ENCODE assay signal across 26 cellular contexts in the genomic region with DNA sequence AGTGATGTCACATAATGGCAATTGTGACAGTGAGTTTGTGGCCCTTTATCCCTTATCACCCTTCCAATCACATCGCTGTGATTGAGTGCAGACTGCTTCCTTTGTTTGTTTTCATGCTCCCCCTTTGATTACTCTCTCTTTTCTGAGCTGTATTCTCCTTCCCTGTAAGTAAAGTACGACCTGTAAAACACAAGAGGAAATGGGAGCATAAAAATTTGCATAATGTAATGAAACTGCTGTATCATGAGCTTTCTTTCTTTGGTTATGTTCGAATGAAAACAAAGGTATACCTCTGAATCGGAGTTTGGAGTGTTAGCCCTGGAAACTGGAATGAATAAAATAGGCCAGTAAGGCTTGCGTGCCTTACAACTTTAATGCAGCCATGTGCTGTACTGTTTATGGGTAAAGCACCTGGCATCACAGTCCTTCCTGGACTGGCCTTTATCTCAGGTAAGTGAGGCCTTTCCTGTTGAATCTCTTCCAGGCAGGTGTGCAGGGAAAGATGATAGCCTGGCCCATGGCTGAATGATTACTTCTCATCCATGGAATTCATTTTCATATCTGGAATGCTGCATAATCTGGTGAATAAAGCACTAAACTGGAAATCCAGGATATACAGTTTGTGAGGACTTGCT. TPM values are rescaled to one million over a fixed set of nuclear protein-coding genes. Genes with fewer than 3 reads are reported as not detected.
DNase-seq lines count a peak whose midpoint lies in the region; ATAC-seq, FAIRE-seq and TF ChIP-seq lines count a peak whose summit lies in the region.
"Had no signal": no experiment of that assay in that cellular context is flagged by ENCODE, and none has a peak within 500 bp of the region (broad histone marks: within the 10 kb centered on the region; RNA-seq: fewer than 3 reads in every experiment).

No MANE protein-coding gene starts in this region.

- H3K4me3 ChIP-seq in GM12878: no peak overlapping the region
- H3K4me3 ChIP-seq: A549, BLaER1, body of pancreas, esophagus muscularis mucosa, gastroesophageal sphincter, K562 had no signal

- H3K4me1 Mint-ChIP-seq in T-helper 2 cell treated with Interferon-gamma antibody and Interleukin-4, amounts not matched to agents 5 μg/mL and 100 μg/mL, for 36 hours (ENCODE audit: low read depth): peaks cover 6% of the 10 kb centered on the region
- H3K4me1 Mint-ChIP-seq in type B pancreatic cell (ENCODE audit: unreplicated experiment): peaks cover 9% of the 10 kb centered on the region
- H3K4me1 Mint-ChIP-seq: activated naive CD8-positive, alpha-beta T cell treated with anti-CD3 and anti-CD28 coated beads, Interleukin-2, amount 10 ng/mL, durations not matched to agents 7 days and 5 days had no signal

- H3K9me3 ChIP-seq in GM12878 (replicated peaks; ENCODE audit: control insufficient read depth, insufficient read depth, low read length): no peaks in the 10 kb centered on the region; the same call in 2 of the 3 replicates
- H3K9me3 ChIP-seq: A549, body of pancreas had no signal

- H3K9me3 Mint-ChIP-seq in T-helper 2 cell treated with Interferon-gamma antibody and Interleukin-4, amounts not matched to agents 5 μg/mL and 100 μg/mL, for 36 hours: peaks cover 7% of the 10 kb centered on the region
- H3K9me3 Mint-ChIP-seq in type B pancreatic cell: peaks cover 15% of the 10 kb centered on the region

- H3K36me3 Mint-ChIP-seq in T-helper 2 cell treated with Interferon-gamma antibody and Interleukin-4, amounts not matched to agents 5 μg/mL and 100 μg/mL, for 36 hours (ENCODE audit: low read depth): no peaks in the 10 kb centered on the region
- H3K36me3 Mint-ChIP-seq in type B pancreatic cell: no peaks in the 10 kb centered on the region

- no peaks in the 10 kb centered on the region for H3K27me3 ChIP-seq in GM12878 (replicated peaks in 1 of 2; ENCODE audit: control insufficient read depth in 2 of 2, insufficient read depth in 2 of 2, low read length in 1 of 2)
- H3K27me3 ChIP-seq: BLaER1, body of pancreas, esophagus muscularis mucosa, gastroesophageal sphincter had no signal

- TF ChIP-seq EP300 in GM12878 (IDR thresholded peaks at IDR 0.05; ENCODE audit: borderline replicate concordance in 1 of 2, control insufficient read depth in 1 of 2, low read depth in 2 of 2, low read length in 2 of 2): no peak

- DNase-seq in DMS153 (lab: John Stamatoyannopoulos, UW) (peak; percentile 89), NCI-H146 (lab: John Stamatoyannopoulos, UW) (peak; percentile 65), NCI-H345 treated with DMSO at 0.1 percent for 48 hours (lab: John Stamatoyannopoulos, UW; ENCODE audit: unreplicated experiment) (peak; percentile 58), GM12878 (ENCODE audit: low read depth, low spot score) (no peak), KG1 (lab: John Stamatoyannopoulos, UW) (no peak), NCI-H1436 (lab: John Stamatoyannopoulos, UW) (no peak), type B pancreatic cell (ENCODE audit: extremely low spot score, unreplicated experiment) (no peak)
- DNase-seq in T-helper 2 cell treated with Interferon-gamma antibody and Interleukin-4, amounts not matched to agents 5 μg/mL and 100 μg/mL, for 36 hours (ENCODE audit: low spot score): no peak
- DNase-seq: activated CD4-positive, alpha-beta T cell treated with anti-CD3 and anti-CD28 coated beads for 48 hours; activated naive CD8-positive, alpha-beta T cell treated with anti-CD3 and anti-CD28 coated beads, Interleukin-2, amount 10 ng/mL, durations not matched to agents 7 days and 5 days; body of pancreas; Calu3; effector memory CD8-positive, alpha-beta T cell; kidney glomerular epithelial cell; mesenchymal stem cell; MV-4-11; naive thymus-derived CD4-positive, alpha-beta T cell; NCI-H446; stimulated activated CD4-positive, alpha-beta T cell treated with anti-CD3 and anti-CD28 coated beads, Interleukin-12 subunit alpha, Interleukin-12 subunit beta, amount 100 ng/mL, for 4 hours; stimulated activated CD8-positive, alpha-beta memory T cell treated with anti-CD3 and anti-CD28 coated beads, Interleukin-4, amount 100 ng/mL, for 48 hours had no signal

- CTCF ChIA-PET in GM12878 (lab: Yijun Ruan, JAX): no interaction called here

- no peak for TF ChIP-seq POLR2A in GM12878 (IDR thresholded peaks at IDR 0.05; ENCODE audit: low read depth, low read length)

- H3K27ac ChIP-seq in GM12878 (ENCODE audit: control insufficient read depth, insufficient read depth): no peak overlapping the region
- H3K27ac ChIP-seq: A549, BLaER1, body of pancreas, esophagus muscularis mucosa, gastroesophageal sphincter had no signal

- no peaks in the 10 kb centered on the region for H3K79me2 ChIP-seq in GM12878 (ENCODE audit: control insufficient read depth, insufficient read depth, low read length)

- SMC1A ChIA-PET in GM12878 (lab: Charles Lee; ENCODE audit: uncharacterized antibody, unreplicated experiment): no interaction called here

- intact Hi-C loops in GM12878 (cut with micrococcal nuclease; ENCODE audit: unreplicated experiment): no loop called here

- no peak overlapping the region for H3K4me3 Mint-ChIP-seq in T-helper 2 cell treated with Interferon-gamma antibody and Interleukin-4, amounts not matched to agents 5 μg/mL and 100 μg/mL, for 36 hours
- H3K4me3 Mint-ChIP-seq in type B pancreatic cell: no peak overlapping the region
- H3K4me3 Mint-ChIP-seq: activated naive CD8-positive, alpha-beta T cell treated with anti-CD3 and anti-CD28 coated beads, Interleukin-2, amount 10 ng/mL, durations not matched to agents 7 days and 5 days; effector memory CD8-positive, alpha-beta T cell had no signal

- no TSS peak for BruUV-seq in GM12878 (replicated peaks; lab: Mats Ljungman, UMichigan)

- in situ Hi-C loops in GM12878 (cut with MboI): no loop called here

- H3K27ac Mint-ChIP-seq in T-helper 2 cell treated with Interferon-gamma antibody and Interleukin-4, amounts not matched to agents 5 μg/mL and 100 μg/mL, for 36 hours: no peak overlapping the region
- no peak overlapping the region for H3K27ac Mint-ChIP-seq in type B pancreatic cell
- H3K27ac Mint-ChIP-seq: activated naive CD8-positive, alpha-beta T cell treated with anti-CD3 and anti-CD28 coated beads, Interleukin-2, amount 10 ng/mL, durations not matched to agents 7 days and 5 days; effector memory CD8-positive, alpha-beta T cell; naive thymus-derived CD4-positive, alpha-beta T cell had no signal

- peaks cover 13% of the 10 kb centered on the region for H3K27me3 Mint-ChIP-seq in T-helper 2 cell treated with Interferon-gamma antibody and Interleukin-4, amounts not matched to agents 5 μg/mL and 100 μg/mL, for 36 hours (ENCODE audit: low read depth)
- no peaks in the 10 kb centered on the region for H3K27me3 Mint-ChIP-seq in type B pancreatic cell

- no peak overlapping the region for H3K4me2 ChIP-seq in GM12878 (ENCODE audit: control insufficient read depth, insufficient read depth)
- H3K4me2 ChIP-seq: A549, BLaER1 had no signal

- no peak for FAIRE-seq in GM12878 (lab: Jason Lieb, UNC)
- FAIRE-seq: A549, K562 had no signal

- TF ChIP-seq CTCF in GM12878 (IDR thresholded peaks at IDR 0.05 in 2 of 3, conservative IDR thresholded peaks at IDR 0.05 in 1 of 3; ENCODE audit: control insufficient read depth in 2 of 3, extremely low read depth in 1 of 3, insufficient read depth in 1 of 3, low read depth in 3 of 3, low read length in 3 of 3) (no peak), type B pancreatic cell (conservative IDR thresholded peaks at IDR 0.05) (no peak)

- TF ChIP-seq RAD21 in GM12878 (IDR thresholded peaks at IDR 0.05; ENCODE audit: insufficient read depth, low read depth, low read length): no peak

- no peaks in the 10 kb centered on the region for H4K20me1 ChIP-seq in GM12878 (ENCODE audit: control insufficient read depth, insufficient read depth)
- H4K20me1 ChIP-seq: BLaER1 had no signal

- peak overlapping the region; percentile 51; the same call in 1 of the 2 replicates for H2AFZ ChIP-seq in GM12878 (ENCODE audit: control insufficient read depth, low read depth, low read length)

- RAD21 ChIA-PET in GM12878 (lab: Charles Lee; ENCODE audit: unreplicated experiment): no interaction called here

- 42% methylated on average over 5 of the region's 5 CpGs for WGBS in GM12878 (ENCODE audit: insufficient coverage, insufficient replicate concordance, low lambda C conversion rate, missing lambda C conversion rate)

- no peaks in the 10 kb centered on the region for H3K36me3 ChIP-seq in GM12878 (ENCODE audit: control insufficient read depth in 2 of 2, insufficient read depth in 2 of 2, low read length in 1 of 2)
- H3K36me3 ChIP-seq: BLaER1, esophagus muscularis mucosa, gastroesophageal sphincter had no signal

- POLR2A ChIA-PET in GM12878 (lab: Charles Lee): no interaction called here

- no peaks in the 10 kb centered on the region; the same call in 1 of the 2 replicates for H3K4me1 ChIP-seq in GM12878 (ENCODE audit: control insufficient read depth, insufficient read depth, low read length)
- H3K4me1 ChIP-seq: A549, BLaER1, body of pancreas, esophagus muscularis mucosa, gastroesophageal sphincter had no signal

- no peak for ATAC-seq in GM12878
- ATAC-seq: A549; body of pancreas; effector memory CD8-positive, alpha-beta T cell; gastroesophageal sphincter; K562; naive thymus-derived CD4-positive, alpha-beta T cell; Right ventricle myocardium inferior had no signal

- H3K9ac ChIP-seq in GM12878 (ENCODE audit: control insufficient read depth, insufficient read depth, low read length): no peak overlapping the region
- H3K9ac ChIP-seq: BLaER1 had no signal

TF ChIP-seq in GM12878, 131 proteins besides CTCF, POLR2A, EP300 and RAD21 (continues in another document):
- TF ChIP-seq CHD4 (IDR thresholded peaks at IDR 0.05): no peak

RNA-seq across cellular contexts. Expression of a gene that starts 26.6 kb away (rescaled TPM):
- not detected in 2 replicates for total RNA-seq in GM12878 (2013; cell fraction: nucleolus; rRNA removed)
- total RNA-seq in GM12878 (2014; rRNA removed) (0.11 and 0.34 TPM in 2 replicates), GM12878 (2014; rRNA removed; fragmentation: Illumina TruSeq; extraction: Trizol) (0.04 and 0.09 TPM in 2 replicates), GM12878 (2021) (0.18 and 0.80 TPM in 2 replicates), type B pancreatic cell (ENCODE audit: low replicate concordance) (2.5 and 4.6 TPM in 2 replicates)
- polyA plus RNA-seq in GM12878 (2011; ENCODE audit: low read depth): not detected
- polyA plus RNA-seq in GM12878 (2011; rRNA removed) (0.42 and 0.65 TPM in 2 replicates), GM12878 (2014; fragmentation: Illumina TruSeq; extraction: Trizol) (0.02 and 0.03 TPM in 2 replicates), GM12878 (2014; fragmentation: Nextera tagmentation; extraction: Ambion mirVana) (under 1 TPM; 0.03 to 0.05 TPM), GM12878 (2014; rRNA removed) (0.12 and 0.22 TPM in 2 replicates), GM12878 (2016; fragmentation: Nextera tagmentation; extraction: Ambion mirVana) (under 1 TPM; 0.15 to 0.35 TPM)
- 0.69 and 2.3 TPM in 2 replicates for polyA plus RNA-seq in GM12878 (2011; cell fraction: cytosol; rRNA removed)
- polyA plus RNA-seq in GM12878 (2011; cell fraction: nucleus; rRNA removed): 2.6 and 3.2 TPM in 2 replicates
- 0.08 and 0.41 TPM in 2 replicates for polyA plus RNA-seq in GM12878 (2012)
- polyA minus RNA-seq in GM12878 (2011; rRNA and poly(A)+ RNA removed): 0.80 and 1.0 TPM in 2 replicates
- polyA minus RNA-seq in GM12878 (2011; cell fraction: cytosol; rRNA and poly(A)+ RNA removed): 1.3 and 3.0 TPM in 2 replicates
- 0.73 and 2.4 TPM in 2 replicates for polyA minus RNA-seq in GM12878 (2011; cell fraction: nucleus; rRNA and poly(A)+ RNA removed)
- polyA plus RNA-seq: K562; naive thymus-derived CD4-positive, alpha-beta T cell had no signal

Comparison
In these comparisons a context has a peak if more than half of its experiments do, and no peak if none do; other contexts are left out.
1. DNase-seq: peak in DMS153 (single experiment), NCI-H146 (single experiment) and NCI-H345 treated with DMSO at 0.1 percent for 48 hours (single experiment); none in GM12878 (single experiment), KG1 (single experiment), T-helper 2 cell treated with Interferon-gamma antibody and Interleukin-4, amounts not matched to agents 5 μg/mL and 100 μg/mL, for 36 hours (single experiment), NCI-H1436 (single experiment) and type B pancreatic cell (single experiment).